In the genomic region with DNA sequence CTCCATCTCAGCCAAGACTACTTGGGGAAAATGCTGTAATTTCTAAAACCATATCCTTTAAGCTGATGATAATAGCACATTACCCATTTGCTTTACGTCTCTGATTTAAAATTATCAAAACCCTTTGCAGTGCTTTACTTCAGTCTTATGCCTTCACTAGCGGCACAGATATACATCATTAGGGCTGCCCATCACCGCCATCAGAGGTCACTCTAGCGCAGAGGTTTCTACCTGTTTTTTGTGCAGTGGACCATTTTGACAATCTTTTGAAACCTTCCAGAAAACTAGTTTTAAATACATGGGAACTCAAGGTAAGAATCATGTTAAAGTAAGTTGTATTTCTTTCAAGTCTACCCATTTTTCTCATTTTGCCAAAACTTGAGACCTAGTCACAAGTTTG, we compare ENCODE assay signal across 20 cellular contexts.
"Had no signal": no experiment of that assay in that cellular context is flagged by ENCODE, and none has a peak within 500 bp of the region (broad histone marks: within the 10 kb centered on the region; RNA-seq: fewer than 3 reads in every experiment).

No MANE protein-coding gene starts in this region.

- H3K27ac Mint-ChIP-seq: activated naive CD4-positive, alpha-beta T cell treated with anti-CD3 and anti-CD28 coated beads, Interleukin-2, amount 50 U/mL, for 72 hours; naive thymus-derived CD8-positive, alpha-beta T cell; T-cell had no signal

- DNase-seq: activated CD4-positive, CD25-positive, alpha-beta regulatory T cell treated with anti-CD3 and anti-CD28 coated beads, Interleukin-2, amount 50 U/mL, for 72 hours; activated CD8-positive, alpha-beta memory T cell treated with anti-CD3 and anti-CD28 coated beads for 24 hours; activated CD8-positive, alpha-beta memory T cell treated with anti-CD3 and anti-CD28 coated beads, Interleukin-2, amount 50 U/mL, for 48 hours; activated effector memory CD4-positive, alpha-beta T cell treated with Interleukin-2 at 50 U/mL for 16 hours; activated T-cell treated with anti-CD3 and anti-CD28 coated beads, Interleukin-2, amount 50 U/mL, for 48 hours; adrenal gland; cerebellar nuclear complex; cortex of kidney; heart right ventricle; left cardiac atrium; mesenchymal stem cell; naive thymus-derived CD8-positive, alpha-beta T cell; spleen; stimulated activated naive CD4-positive, alpha-beta T cell; T-cell; T-helper 9 cell had no signal

- ATAC-seq: activated naive CD4-positive, alpha-beta T cell treated with anti-CD3 and anti-CD28 coated beads, Interleukin-2, amount 50 U/mL, for 72 hours; esophagus mucosa; gastroesophageal sphincter; heart right ventricle; left cardiac atrium; naive thymus-derived CD8-positive, alpha-beta T cell; T-cell had no signal

- H3K36me3 Mint-ChIP-seq: activated naive CD4-positive, alpha-beta T cell treated with anti-CD3 and anti-CD28 coated beads, Interleukin-2, amount 50 U/mL, for 72 hours; naive thymus-derived CD8-positive, alpha-beta T cell; T-cell had no signal

- H3K4me3 Mint-ChIP-seq: naive thymus-derived CD8-positive, alpha-beta T cell; T-cell had no signal

- H3K9me3 Mint-ChIP-seq: activated naive CD4-positive, alpha-beta T cell treated with anti-CD3 and anti-CD28 coated beads, Interleukin-2, amount 50 U/mL, for 72 hours; T-cell had no signal

- H3K9me3 ChIP-seq: adrenal gland, breast epithelium, gastroesophageal sphincter, heart right ventricle, spleen had no signal

- H3K27me3 ChIP-seq: adrenal gland, breast epithelium, gastroesophageal sphincter, heart right ventricle, spleen had no signal

- H3K4me1 ChIP-seq: adrenal gland, breast epithelium, gastroesophageal sphincter, spleen had no signal

- H3K4me3 ChIP-seq: adrenal gland, breast epithelium, gastroesophageal sphincter, heart right ventricle, spleen had no signal

- H3K27ac ChIP-seq: adrenal gland, breast epithelium, gastroesophageal sphincter, heart right ventricle, spleen had no signal

- H3K36me3 ChIP-seq: adrenal gland, breast epithelium, gastroesophageal sphincter, heart right ventricle, spleen had no signal

- H3K27me3 Mint-ChIP-seq: T-cell had no signal
